Comparison of ENCODE assay signal across 8 cellular contexts in genomic region chr11:14358729-14359439, GRCh38. TPM values are rescaled to one million over a fixed set of nuclear protein-coding genes. Genes with fewer than 3 reads are reported as not detected.
DNase-seq lines count a peak whose midpoint lies in the region; ATAC-seq and TF ChIP-seq lines count a peak whose summit lies in the region.

Gene RRAS2, minus strand, starts transcription at chr11:14359183. Its CDS starts 313 bp downstream, at chr11:14358870.

- no peaks in the 10 kb centered on the region for H3K4me1 ChIP-seq in BE2C
- H3K4me1 ChIP-seq in OCI-LY1 (ENCODE audit: insufficient read depth, low read length, severe bottlenecking) = peaks cover 13% of the 10 kb centered on the region

- no peaks in the 10 kb centered on the region for H3K9me2 ChIP-seq in OCI-LY1 (ENCODE audit: low read depth, low read length)

- H3K36me3 ChIP-seq in BE2C = no peaks in the 10 kb centered on the region
- no peaks in the 10 kb centered on the region for H3K36me3 ChIP-seq in OCI-LY1 (ENCODE audit: insufficient read depth, low read length)

- H3F3A ChIP-seq in OCI-LY1 (ENCODE audit: insufficient read depth, low read length) = no peaks in the 10 kb centered on the region

- no peaks in the 10 kb centered on the region for H4K20me1 ChIP-seq in OCI-LY1 (ENCODE audit: insufficient read depth, low read length)

- peak within 1 kb of the TSS; percentile 75 for H3K4me2 ChIP-seq in OCI-LY1 (ENCODE audit: low read length)

- no peaks in the 10 kb centered on the region for H3K9me3 ChIP-seq in BE2C
- H3K9me3 ChIP-seq in OCI-LY1 (ENCODE audit: low read length) = no peaks in the 10 kb centered on the region

- H3K27ac Mint-ChIP-seq in naive B cell = peak within 1 kb of the TSS; percentile 94 to 99 (median 97)
- peak within 1 kb of the TSS; percentile 96 for H3K27ac Mint-ChIP-seq in stimulated activated effector memory CD8-positive, alpha-beta T cell treated with anti-CD3 and anti-CD28 coated beads, Interleukin-12 subunit alpha, Interleukin-12 subunit beta, amount 100 ng/mL, for 72 hours

- H3K4me3 Mint-ChIP-seq in naive B cell = peak within 1 kb of the TSS; percentile 93 to 100 (median 98)
- H3K4me3 Mint-ChIP-seq in stimulated activated effector memory CD8-positive, alpha-beta T cell treated with anti-CD3 and anti-CD28 coated beads, Interleukin-12 subunit alpha, Interleukin-12 subunit beta, amount 100 ng/mL, for 72 hours = peak within 1 kb of the TSS; percentile 96

- H3K9me3 Mint-ChIP-seq in naive B cell = no peaks in the 10 kb centered on the region
- H3K9me3 Mint-ChIP-seq in stimulated activated effector memory CD8-positive, alpha-beta T cell treated with anti-CD3 and anti-CD28 coated beads, Interleukin-12 subunit alpha, Interleukin-12 subunit beta, amount 100 ng/mL, for 72 hours = no peaks in the 10 kb centered on the region

- H3K36me3 Mint-ChIP-seq in naive B cell = no peaks in the 10 kb centered on the region
- peaks cover 29% of the 10 kb centered on the region for H3K36me3 Mint-ChIP-seq in stimulated activated effector memory CD8-positive, alpha-beta T cell treated with anti-CD3 and anti-CD28 coated beads, Interleukin-12 subunit alpha, Interleukin-12 subunit beta, amount 100 ng/mL, for 72 hours

- TF ChIP-seq CTCF in BE2C (IDR thresholded peaks at IDR 0.05; ENCODE audit: low read depth, low read length) = no peak
- TF ChIP-seq CTCF in OCI-LY1 (IDR thresholded peaks at IDR 0.05; ENCODE audit: low read length) = no peak

- peak; percentile 92 for ATAC-seq in HG03175 (IDR thresholded peaks at IDR 0.05; ENCODE audit: unreplicated experiment)
- ATAC-seq in esophagus mucosa = peak; percentile 86
- ATAC-seq in naive B cell (ENCODE audit: low read depth in 2 of 2) = peak; percentile 89
- ATAC-seq in stimulated activated effector memory CD8-positive, alpha-beta T cell treated with anti-CD3 and anti-CD28 coated beads, Interleukin-12 subunit alpha, Interleukin-12 subunit beta, amount 100 ng/mL, for 72 hours = peak; percentile 94

- peaks cover 16% of the 10 kb centered on the region for H3K79me2 ChIP-seq in OCI-LY1 (ENCODE audit: insufficient read depth, low read length)

- H3K4me3 ChIP-seq in BE2C (ENCODE audit: low read depth, low read length) = peak within 1 kb of the TSS; percentile 56
- H3K4me3 ChIP-seq in OCI-LY1 (ENCODE audit: low read depth, low read length, poor library complexity, severe bottlenecking) = peak within 1 kb of the TSS; percentile 66

- no peak within 1 kb of the TSS for H3K27ac ChIP-seq in OCI-LY1 (ENCODE audit: low read depth, low read length, poor library complexity, severe bottlenecking)

- peaks cover 42 to 50% (median 46%) of the 10 kb centered on the region in 3 donors for H3K4me1 Mint-ChIP-seq in naive B cell
- H3K4me1 Mint-ChIP-seq in stimulated activated effector memory CD8-positive, alpha-beta T cell treated with anti-CD3 and anti-CD28 coated beads, Interleukin-12 subunit alpha, Interleukin-12 subunit beta, amount 100 ng/mL, for 72 hours = peaks cover 40% of the 10 kb centered on the region

- DNase-seq in BE2C = peak; percentile 74
- peak; percentile 82 for DNase-seq in activated T-cell treated with anti-CD3 and anti-CD28 coated beads, Interleukin-2, amount 50 U/mL, for 1 hour
- DNase-seq in naive B cell = peak; percentile 84
- peak; percentile 62 to 87 for DNase-seq in stimulated activated effector memory CD8-positive, alpha-beta T cell treated with anti-CD3 and anti-CD28 coated beads, Interleukin-12 subunit alpha, Interleukin-12 subunit beta, amount 100 ng/mL, for 72 hours (ENCODE audit: low spot score in 2 of 2)

- TF ChIP-seq POLR2A in GM18951 (IDR thresholded peaks at IDR 0.05; ENCODE audit: extremely low read depth, insufficient read depth, insufficient read length) = peak; percentile 91

- in situ Hi-C loops in GM18951 (cut with MboI; ENCODE audit: low sequenced_read_pairs, unreplicated experiment) = no loop called here

- no peaks in the 10 kb centered on the region for H3K27me3 Mint-ChIP-seq in naive B cell

- no peak within 1 kb of the TSS for H2AFZ ChIP-seq in OCI-LY1 (ENCODE audit: low read length)

- peak within 1 kb of the TSS; percentile 56 for H3K9ac ChIP-seq in OCI-LY1 (ENCODE audit: low read length)

- H3K27me3 ChIP-seq in BE2C (peaks cover 3% of the 10 kb centered on the region; the same call in 1 of the 2 replicates), OCI-LY1 (ENCODE audit: insufficient read depth, low read length) (no peaks in the 10 kb centered on the region)

RNA-seq across cellular contexts. Expression of gene RRAS2, which starts in this region (rescaled TPM):
- 5.4 TPM for polyA plus RNA-seq in BE2C (2012; ENCODE audit: insufficient read depth, insufficient read length, low read depth)
- total RNA-seq in esophagus mucosa = 24.4 TPM
- 100 to 1,000 TPM in 4 of 6 donors, 10 to 100 TPM in 2; 95.9 to 155 (median 118) TPM for polyA plus RNA-seq in naive B cell (ENCODE audit: low read depth in 6 of 6)
